8 cellular contexts compared by ENCODE assay signal in genomic region chr6:29011276-29011734, GRCh38. TPM values are rescaled to one million over a fixed set of nuclear protein-coding genes. Genes with fewer than 3 reads are reported as not detected.
A peak's percentile ranks its signal among the peaks of the same experiment; 100 is the strongest.
DNase-seq lines count a peak whose midpoint lies in the region; ATAC-seq and TF ChIP-seq lines count a peak whose summit lies in the region.

No MANE protein-coding gene starts in this region.

- H3K9me3 Mint-ChIP-seq in CD4-positive, alpha-beta memory T cell = peaks cover 0 to 6% (median under 1%) of the 10 kb centered on the region in 8 donors

- peak; percentile 44 to 67 (median 48) for DNase-seq in CD4-positive, alpha-beta memory T cell
- DNase-seq in HuH-7 (ENCODE audit: low spot score) = peak; percentile 34
- DNase-seq in T-helper 17 cell = peak in 2 of 3 donors; percentile 10 to 33
- peak; percentile 53 for DNase-seq in mammary epithelial cell
- peak; percentile 52 for DNase-seq in inferior parietal cortex (ENCODE audit: extremely low spot score)
- no peak for DNase-seq in spleen

- no TSS peak for BruUV-seq in mammary epithelial cell (replicated peaks; lab: Mats Ljungman, UMichigan)

- no peak overlapping the region for H3K27ac ChIP-seq in CD4-positive, alpha-beta memory T cell (ENCODE audit: low read depth, low read length)
- H3K27ac ChIP-seq in mammary epithelial cell (ENCODE audit: insufficient read depth, low read depth, low read length) (no peak overlapping the region), spleen (no peak overlapping the region)

- no peaks in the 10 kb centered on the region for H3K27me3 ChIP-seq in CD4-positive, alpha-beta memory T cell (ENCODE audit: insufficient read depth, low read length)
- H3K27me3 ChIP-seq in mammary epithelial cell (ENCODE audit: insufficient read depth, low read length) (no peaks in the 10 kb centered on the region), spleen (replicated peaks in 1 of 7) (peaks cover 0 to 86% (median 53%) of the 10 kb centered on the region in 7 donors)

- peaks cover 0 to 3% of the 10 kb centered on the region in 2 donors for H3K36me3 Mint-ChIP-seq in CD4-positive, alpha-beta memory T cell
- H3K36me3 Mint-ChIP-seq in T-helper 17 cell (ENCODE audit: low read depth) = peaks cover 2% of the 10 kb centered on the region

- no peaks in the 10 kb centered on the region for H3K36me3 ChIP-seq in CD4-positive, alpha-beta memory T cell (ENCODE audit: insufficient read depth, low read length)
- H3K36me3 ChIP-seq in mammary epithelial cell (ENCODE audit: insufficient read depth, low read length) = no peaks in the 10 kb centered on the region
- no peaks in the 10 kb centered on the region for H3K36me3 ChIP-seq in spleen

- H3K4me3 ChIP-seq in CD4-positive, alpha-beta memory T cell (ENCODE audit: low read length in 2 of 2) = peak overlapping the region; percentile 30 to 43
- peak overlapping the region; percentile 29 to 59 (median 56) for H3K4me3 ChIP-seq in mammary epithelial cell (replicated peaks in 1 of 3; ENCODE audit: insufficient read depth in 1 of 3, low read depth in 2 of 3, low read length in 3 of 3)
- peak overlapping the region; percentile 4 to 64 (median 35) for H3K4me3 ChIP-seq in spleen

- no peaks in the 10 kb centered on the region for H3K9me3 ChIP-seq in CD4-positive, alpha-beta memory T cell (ENCODE audit: control insufficient read depth in 1 of 2, low read length in 2 of 2)
- H3K9me3 ChIP-seq in T-helper 17 cell (ENCODE audit: control insufficient read depth, low read length, poor library complexity, severe bottlenecking) (no peaks in the 10 kb centered on the region), mammary epithelial cell (replicated peaks; ENCODE audit: insufficient read depth, low read length) (no peaks in the 10 kb centered on the region), spleen (peaks cover 0 to 13% (median 0%) of the 10 kb centered on the region in 8 donors)

- peaks cover 12 to 24% (median 17%) of the 10 kb centered on the region in 4 donors for H3K4me1 Mint-ChIP-seq in CD4-positive, alpha-beta memory T cell
- H3K4me1 Mint-ChIP-seq in T-helper 17 cell = peaks cover 14% of the 10 kb centered on the region

- in situ Hi-C loops in mammary epithelial cell (cut with MboI; ENCODE audit: low sequenced_read_pairs in 2 of 2) = loop anchor here (10.0 to 25.0 kb wide), 3 partner anchors 177 to 324 kb away; no protein-coding TSS in a partner anchor

- no peak for TF ChIP-seq POLR2A in spleen (IDR thresholded peaks at IDR 0.05)

- TF ChIP-seq CTCF in mammary epithelial cell (conservative IDR thresholded peaks at IDR 0.05 in 1 of 2, IDR thresholded peaks at IDR 0.05 in 1 of 2; ENCODE audit: extremely low read depth in 1 of 2, insufficient read depth in 1 of 2, low read depth in 1 of 2, low read length in 2 of 2) (no peak), spleen (IDR thresholded peaks at IDR 0.05 in 8 of 11, conservative IDR thresholded peaks at IDR 0.05 in 3 of 11) (no peak)

- H3K4me3 Mint-ChIP-seq in CD4-positive, alpha-beta memory T cell = peak overlapping the region; percentile 84 to 96 (median 90)
- H3K4me3 Mint-ChIP-seq in T-helper 17 cell = peak overlapping the region; percentile 95

- CTCF ChIA-PET in CD4-positive, alpha-beta memory T cell (lab: Charles Lee; ENCODE audit: partially characterized antibody) = interaction anchor here (0.6 to 8.7 kb wide), 5 partner anchors 9 to 640 kb away, joined by 3 to 197 read pairs (median 3); no protein-coding TSS in a partner anchor
- CTCF ChIA-PET in mammary epithelial cell (lab: Charles Lee; ENCODE audit: low non-redundant PET) = interaction anchor here (0.6 kb wide), 1 partner anchor 174 kb away, joined by 4 read pairs; no protein-coding TSS in a partner anchor

- dilution Hi-C loops in mammary epithelial cell (cut with HindIII; ENCODE audit: low sequenced_read_pairs) = no loop called here

- WGBS in mammary epithelial cell (ENCODE audit: low coverage, missing lambda C conversion rate) = 4% methylated on average over 22 of the region's 30 CpGs
- WGBS in spleen, 5 donors = 0 to 3% (median 1%) methylated on average over 20 to 30 of the region's 30 CpGs

- ATAC-seq in T-helper 17 cell (peak; percentile 76), HG03378 (IDR thresholded peaks at IDR 0.05; ENCODE audit: unreplicated experiment) (no peak), HG03457 (IDR thresholded peaks at IDR 0.05; ENCODE audit: unreplicated experiment) (no peak)

- H4K20me1 ChIP-seq in mammary epithelial cell (ENCODE audit: insufficient read depth, low read length) = no peaks in the 10 kb centered on the region

- peak overlapping the region; percentile 69 to 94 (median 88) for H3K27ac Mint-ChIP-seq in CD4-positive, alpha-beta memory T cell
- H3K27ac Mint-ChIP-seq in T-helper 17 cell = peak overlapping the region; percentile 95

- H2AFZ ChIP-seq in mammary epithelial cell (ENCODE audit: low read depth, low read length) = peak overlapping the region; percentile 75

- peak overlapping the region; percentile 16 for H3K9ac ChIP-seq in mammary epithelial cell (ENCODE audit: insufficient read depth, low read length)

- H3K27me3 Mint-ChIP-seq in CD4-positive, alpha-beta memory T cell = peaks cover 4 to 9% of the 10 kb centered on the region in 2 donors
- H3K27me3 Mint-ChIP-seq in T-helper 17 cell = peaks cover 4% of the 10 kb centered on the region

- no peaks in the 10 kb centered on the region for H3K79me2 ChIP-seq in mammary epithelial cell (ENCODE audit: insufficient read depth, low read length)

- POLR2A ChIA-PET in CD4-positive, alpha-beta memory T cell (lab: Charles Lee; ENCODE audit: partially characterized antibody) = interaction anchor here (0.8 to 1.5 kb wide), 7 partner anchors 9 to 174 kb away, joined by 3 to 5 read pairs (median 3); no protein-coding TSS in a partner anchor

- H3K4me2 ChIP-seq in mammary epithelial cell (ENCODE audit: insufficient read depth, low read depth, low read length) = peak overlapping the region; percentile 88

- H3K4me1 ChIP-seq in CD4-positive, alpha-beta memory T cell (ENCODE audit: insufficient read depth, low read length) = peaks cover 9% of the 10 kb centered on the region
- peaks cover 3% of the 10 kb centered on the region for H3K4me1 ChIP-seq in mammary epithelial cell (ENCODE audit: insufficient read depth, low read length)
- H3K4me1 ChIP-seq in spleen = peaks cover 0 to 17% (median 13%) of the 10 kb centered on the region in 6 donors

- intact Hi-C loops in CD4-positive, alpha-beta memory T cell (cut with micrococcal nuclease) = no loop called here
- intact Hi-C loops in mammary epithelial cell (cut with micrococcal nuclease) = no loop called here
- intact Hi-C loops in spleen (cut with DNase I; ENCODE audit: low total_unique reads) = no loop called here

RNA-seq across cellular contexts. Expression of gene ZNF311, which starts 6.2 kb away (rescaled TPM):
- total RNA-seq in CD4-positive, alpha-beta memory T cell = under 1 TPM; 0.33 to 0.64 TPM
- under 1 TPM in 1 of 2 donors, not detected in 1; 0.15 TPM for polyA plus RNA-seq in CD4-positive, alpha-beta memory T cell
- total RNA-seq in T-helper 17 cell (under 1 TPM; 0.10 to 0.40 TPM), mammary epithelial cell (1 to 10 TPM; 2.0 to 4.0 TPM), spleen (1 to 10 TPM in 4 of 7 donors, under 1 TPM in 3; 0.51 to 2.4 (median 1.1) TPM)
- polyA plus RNA-seq in mammary epithelial cell (1.3 TPM), spleen (under 1 TPM; 0.36 to 0.86 (median 0.63) TPM)
- not detected for polyA minus RNA-seq in mammary epithelial cell

RNA-seq across cellular contexts. Expression of gene OR2W1, which starts 33.7 kb away (rescaled TPM):
- not detected for total RNA-seq in CD4-positive, alpha-beta memory T cell
- not detected for polyA plus RNA-seq in CD4-positive, alpha-beta memory T cell
- not detected for total RNA-seq in T-helper 17 cell
- total RNA-seq in mammary epithelial cell = not detected
- polyA plus RNA-seq in mammary epithelial cell = not detected
- not detected for polyA minus RNA-seq in mammary epithelial cell
- total RNA-seq in spleen = not detected
- not detected for polyA plus RNA-seq in spleen
